Comparison of ENCODE assay signal across 9 cellular contexts in genomic region chr16:68416057-68417046, GRCh38. TPM values are rescaled to one million over a fixed set of nuclear protein-coding genes. Genes with fewer than 3 reads are reported as not detected.
A peak's percentile ranks its signal among the peaks of the same experiment; 100 is the strongest.
DNase-seq lines count a peak whose midpoint lies in the region; ATAC-seq and TF ChIP-seq lines count a peak whose summit lies in the region.
"Had no signal": no experiment of that assay in that cellular context is flagged by ENCODE, and none has a peak within 500 bp of the region (broad histone marks: within the 10 kb centered on the region; RNA-seq: fewer than 3 reads in every experiment).

No MANE protein-coding gene starts in this region.

- H3K27me3 ChIP-seq in prostate gland (replicated peaks; ENCODE audit: insufficient read depth): no peaks in the 10 kb centered on the region

- no peak overlapping the region for H3K4me3 ChIP-seq in prostate gland
- H3K4me3 ChIP-seq: coronary artery had no signal

- H3K36me3 ChIP-seq in prostate gland: no peaks in the 10 kb centered on the region

- 35% methylated on average over 15 of the region's 15 CpGs for WGBS in prostate gland

- H3K9me3 ChIP-seq in prostate gland: no peaks in the 10 kb centered on the region

- DNase-seq in G401 (ENCODE audit: low spot score): peak; percentile 67
- peak; percentile 71 for DNase-seq in NCI-H2081 treated with DMSO at 0.1 percent for 48 hours (lab: John Stamatoyannopoulos, UW)
- DNase-seq in cerebellar cortex (ENCODE audit: low spot score): peak; percentile 57
- peak; percentile 90 for DNase-seq in prostate gland (ENCODE audit: low spot score)
- no peak for DNase-seq in GM19238 (ENCODE audit: insufficient read length, low spot score)
- DNase-seq: right cardiac atrium had no signal

- H3K27ac ChIP-seq in prostate gland: peak overlapping the region; percentile 79 to 86
- H3K27ac ChIP-seq: coronary artery had no signal

- ATAC-seq in GM19467 (IDR thresholded peaks at IDR 0.05; ENCODE audit: unreplicated experiment) (no peak), GM21515 (IDR thresholded peaks at IDR 0.05; ENCODE audit: unreplicated experiment) (no peak)

- in situ Hi-C loops in G401 (cut with HindIII; ENCODE audit: low sequenced_read_pairs): no loop called here

- TF ChIP-seq POLR2A in prostate gland (IDR thresholded peaks at IDR 0.05): no peak

- intact Hi-C loops in prostate gland (cut with DNase I): no loop called here

- peaks cover 23% of the 10 kb centered on the region for H3K4me1 ChIP-seq in prostate gland (replicated peaks)

- no peak for TF ChIP-seq CTCF in prostate gland (IDR thresholded peaks at IDR 0.05)

RNA-seq across cellular contexts. Expression of gene SMPD3, which starts 32.0 kb away (rescaled TPM):
- 0.03 and 0.18 TPM in 2 replicates for total RNA-seq in G401 (2014; rRNA removed; shearing (Covaris generic))
- total RNA-seq in prostate gland: 10 to 100 TPM in 1 of 2 donors, 1 to 10 TPM in 1; 4.7 to 27.8 TPM
